In genomic region chr1:7069888-7070287, GRCh38 we compare ENCODE assay signal across 8 cellular contexts.
A peak's percentile ranks its signal among the peaks of the same experiment; 100 is the strongest.
DNase-seq lines count a peak whose midpoint lies in the region; ATAC-seq and TF ChIP-seq lines count a peak whose summit lies in the region.

No MANE protein-coding gene starts in this region.

- no peaks in the 10 kb centered on the region for H3K36me3 ChIP-seq in cardiac muscle cell
- no peaks in the 10 kb centered on the region for H3K36me3 ChIP-seq in muscle layer of duodenum (ENCODE audit: control insufficient read depth in 1 of 2, insufficient read depth in 2 of 2, low read length in 2 of 2)

- TF ChIP-seq CTCF in cardiac muscle cell (IDR thresholded peaks at IDR 0.05; ENCODE audit: low read depth, low read length): no peak
- TF ChIP-seq CTCF in fibroblast of mammary gland (conservative IDR thresholded peaks at IDR 0.05; ENCODE audit: control insufficient read depth, insufficient read depth, low read depth, low read length): no peak

- DNase-seq in cardiac muscle cell (ENCODE audit: low read depth in 1 of 2, low spot score in 1 of 2) (peak; percentile 18 to 19), Right ventricle myocardium inferior (ENCODE audit: missing footprints) (no peak), fibroblast of mammary gland (ENCODE audit: low read depth) (no peak), MV-4-11 (lab: John Stamatoyannopoulos, UW) (no peak)
- DNase-seq in central memory CD4-positive, alpha-beta T cell: no peak
- DNase-seq in activated CD8-positive, alpha-beta memory T cell treated with anti-CD3 and anti-CD28 coated beads for 24 hours: no peak

- intact Hi-C loops in Right ventricle myocardium inferior (cut with DNase I): loop anchor here (2.0 to 10.0 kb wide), 4 partner anchors 71 to 348 kb away; no protein-coding TSS in a partner anchor

- H3K9me3 ChIP-seq in cardiac muscle cell (ENCODE audit: low read depth): no peaks in the 10 kb centered on the region
- no peaks in the 10 kb centered on the region for H3K9me3 ChIP-seq in muscle layer of duodenum (ENCODE audit: control insufficient read depth in 1 of 2, low read length in 2 of 2)

- peak overlapping the region; percentile 8 for H3K4me3 ChIP-seq in cardiac muscle cell
- peak overlapping the region; percentile 23 for H3K4me3 ChIP-seq in fibroblast of mammary gland (ENCODE audit: control insufficient read depth, low read depth, low read length)
- H3K4me3 ChIP-seq in muscle layer of duodenum (ENCODE audit: low read depth in 1 of 2, low read length in 2 of 2): peak overlapping the region; percentile 45 to 58

- H3K27me3 ChIP-seq in cardiac muscle cell: peaks cover 24% of the 10 kb centered on the region
- no peaks in the 10 kb centered on the region for H3K27me3 ChIP-seq in muscle layer of duodenum (ENCODE audit: low read depth, low read length)

- H3K27ac ChIP-seq in cardiac muscle cell (no peak overlapping the region), muscle layer of duodenum (ENCODE audit: low read length) (no peak overlapping the region)

- no peak for ATAC-seq in Right ventricle myocardium inferior
- ATAC-seq in GM21515 (IDR thresholded peaks at IDR 0.05; ENCODE audit: unreplicated experiment): no peak

- H3K4me1 ChIP-seq in cardiac muscle cell (ENCODE audit: low read depth) (peaks cover 6% of the 10 kb centered on the region), muscle layer of duodenum (ENCODE audit: control insufficient read depth in 1 of 2, insufficient read depth in 2 of 2, low read length in 2 of 2) (peaks cover 0 to 6% of the 10 kb centered on the region in 2 donors)

Comparison
In these comparisons a context has a peak if more than half of its experiments do, and no peak if none do; other contexts are left out.
1. DNase-seq: peak in cardiac muscle cell (2 of 2); none in Right ventricle myocardium inferior (single experiment), fibroblast of mammary gland (single experiment), MV-4-11 (single experiment), central memory CD4-positive, alpha-beta T cell (single experiment) and activated CD8-positive, alpha-beta memory T cell treated with anti-CD3 and anti-CD28 coated beads for 24 hours (single experiment).
2. Peak in every context shown above with its lines, with median percentiles within 50 percentile points of each other: H3K4me3 ChIP-seq.